In the genomic region with DNA sequence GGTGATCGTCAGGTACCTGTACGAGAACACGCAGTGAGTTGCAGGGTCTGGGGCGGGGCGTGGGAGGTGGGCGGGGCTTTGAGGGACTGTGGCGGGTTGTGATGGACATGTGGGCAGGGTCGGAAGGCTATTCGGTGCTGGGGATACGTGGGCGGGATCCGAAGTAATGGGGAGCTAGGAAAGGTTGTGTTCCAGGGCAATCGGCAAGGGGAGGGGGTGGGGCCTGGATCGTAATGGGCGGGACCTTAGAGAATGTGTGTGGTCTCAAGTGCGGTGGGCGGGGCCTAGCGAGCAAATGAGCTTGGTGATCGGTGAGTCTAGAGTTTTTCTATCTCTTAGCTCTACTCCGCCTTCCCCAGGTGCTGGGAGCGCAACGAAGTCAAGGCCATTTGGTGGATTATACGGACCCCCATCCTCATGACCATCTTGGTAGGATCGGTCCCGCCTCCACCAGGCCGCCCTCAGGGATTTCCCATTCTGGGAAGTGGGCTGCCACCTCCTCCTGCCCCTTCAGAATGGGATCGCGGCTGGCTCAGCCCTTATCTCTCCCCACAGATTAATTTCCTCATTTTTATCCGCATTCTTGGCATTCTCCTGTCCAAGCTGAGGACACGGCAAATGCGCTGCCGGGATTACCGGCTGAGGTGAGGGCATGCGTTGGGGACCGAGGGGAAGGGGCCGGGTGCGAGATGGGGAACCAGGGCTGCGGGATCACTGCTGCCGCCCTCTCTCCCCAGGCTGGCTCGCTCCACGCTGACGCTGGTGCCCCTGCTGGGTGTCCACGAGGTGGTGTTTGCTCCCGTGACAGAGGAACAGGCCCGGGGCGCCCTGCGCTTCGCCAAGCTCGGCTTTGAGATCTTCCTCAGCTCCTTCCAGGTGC, we compare ENCODE assay signal across 2 cellular contexts.
TF ChIP-seq lines count a peak whose summit lies in the region.

No MANE protein-coding gene starts in this region.

TF ChIP-seq in A549, 52 proteins besides CTCF, POLR2A, EP300 and RAD21:
- no peak for TF ChIP-seq HOXA7 (CRISPR knock-in tag; IDR thresholded peaks at IDR 0.05)
- TF ChIP-seq SREBF2 (IDR thresholded peaks at IDR 0.05) = no peak
- no peak for TF ChIP-seq POLR2AphosphoS2 (conservative IDR thresholded peaks at IDR 0.05; ENCODE audit: low read length)
- no peak for TF ChIP-seq FOSL2 (IDR thresholded peaks at IDR 0.05)
- no peak for TF ChIP-seq FOSL2 (CRISPR knock-in tag; IDR thresholded peaks at IDR 0.05)
- TF ChIP-seq, protein P1, sequence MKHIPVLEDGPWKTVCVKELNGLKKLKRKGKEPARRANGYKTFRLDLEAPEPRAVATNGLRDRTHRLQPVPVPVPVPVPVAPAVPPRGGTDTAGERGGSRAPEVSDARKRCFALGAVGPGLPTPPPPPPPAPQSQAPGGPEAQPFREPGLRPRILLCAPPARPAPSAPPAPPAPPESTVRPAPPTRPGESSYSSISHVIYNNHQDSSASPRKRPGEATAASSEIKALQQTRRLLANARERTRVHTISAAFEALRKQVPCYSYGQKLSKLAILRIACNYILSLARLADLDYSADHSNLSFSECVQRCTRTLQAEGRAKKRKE (CRISPR knock-in tag; IDR thresholded peaks at IDR 0.05; ENCODE audit: low read depth) = no peak
- TF ChIP-seq CEBPB (IDR thresholded peaks at IDR 0.05) = no peak
- TF ChIP-seq, protein P2, sequence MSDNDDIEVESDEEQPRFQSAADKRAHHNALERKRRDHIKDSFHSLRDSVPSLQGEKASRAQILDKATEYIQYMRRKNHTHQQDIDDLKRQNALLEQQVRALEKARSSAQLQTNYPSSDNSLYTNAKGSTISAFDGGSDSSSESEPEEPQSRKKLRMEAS (IDR thresholded peaks at IDR 0.05) = peak; percentile 37; the same call in 1 of the 2 replicates
- TF ChIP-seq HDAC2 (IDR thresholded peaks at IDR 0.05) = no peak
- TF ChIP-seq, protein P3, sequence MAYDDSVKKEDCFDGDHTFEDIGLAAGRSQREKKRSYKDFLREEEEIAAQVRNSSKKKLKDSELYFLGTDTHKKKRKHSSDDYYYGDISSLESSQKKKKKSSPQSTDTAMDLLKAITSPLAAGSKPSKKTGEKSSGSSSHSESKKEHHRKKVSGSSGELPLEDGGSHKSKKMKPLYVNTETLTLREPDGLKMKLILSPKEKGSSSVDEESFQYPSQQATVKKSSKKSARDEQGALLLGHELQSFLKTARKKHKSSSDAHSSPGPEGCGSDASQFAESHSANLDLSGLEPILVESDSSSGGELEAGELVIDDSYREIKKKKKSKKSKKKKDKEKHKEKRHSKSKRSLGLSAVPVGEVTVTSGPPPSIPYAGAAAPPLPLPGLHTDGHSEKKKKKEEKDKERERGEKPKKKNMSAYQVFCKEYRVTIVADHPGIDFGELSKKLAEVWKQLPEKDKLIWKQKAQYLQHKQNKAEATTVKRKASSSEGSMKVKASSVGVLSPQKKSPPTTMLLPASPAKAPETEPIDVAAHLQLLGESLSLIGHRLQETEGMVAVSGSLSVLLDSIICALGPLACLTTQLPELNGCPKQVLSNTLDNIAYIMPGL (CRISPR knock-in tag; IDR thresholded peaks at IDR 0.05; ENCODE audit: borderline replicate concordance) = no peak
- peak; percentile 99 for TF ChIP-seq ZFP36 (IDR thresholded peaks at IDR 0.05; ENCODE audit: borderline replicate concordance, partially characterized antibody)

TF ChIP-seq in H1, 55 proteins besides CTCF, POLR2A, EP300 and RAD21:
- TF ChIP-seq JUND (IDR thresholded peaks at IDR 0.05; ENCODE audit: low read length) (0 out of 2 replicates have a peak, but pooled peaks have one; percentile 18), BCL11A (IDR thresholded peaks at IDR 0.05; ENCODE audit: low read depth in 2 of 2, low read length in 2 of 2) (no peak), EGR1 (IDR thresholded peaks at IDR 0.05; ENCODE audit: borderline replicate concordance, low read depth, low read length) (peak; percentile 92; the same call in 1 of the 2 replicates), RNF2 (IDR thresholded peaks at IDR 0.05; ENCODE audit: borderline replicate concordance, low read depth, low read length, missing control alignments, poor library complexity, severe bottlenecking) (no peak), TBP (IDR thresholded peaks at IDR 0.05; ENCODE audit: low read depth, low read length) (peak; percentile 37; the same call in 1 of the 2 replicates), TCF12 (IDR thresholded peaks at IDR 0.05; ENCODE audit: low read depth, low read length) (0 out of 2 replicates have a peak, but pooled peaks have one; percentile 50), POU5F1 (IDR thresholded peaks at IDR 0.05; ENCODE audit: low read depth, low read length) (no peak), TEAD4 (IDR thresholded peaks at IDR 0.05; ENCODE audit: low read depth, low read length) (peak; percentile 63), ZNF274 (IDR thresholded peaks at IDR 0.05; ENCODE audit: borderline replicate concordance, extremely low read depth, low read length) (no peak), TAF1 (IDR thresholded peaks at IDR 0.05; ENCODE audit: low read depth, low read length) (no peak), SIN3A (conservative IDR thresholded peaks at IDR 0.05 in 1 of 2, IDR thresholded peaks at IDR 0.05 in 1 of 2; ENCODE audit: low read depth in 1 of 2, low read length in 2 of 2) (peak in 1 of 2 experiments; percentile 63; a peak in 2 of 4 replicates), CHD1 (IDR thresholded peaks at IDR 0.05; ENCODE audit: low read depth, low read length) (0 out of 2 replicates have a peak, but pooled peaks have one; percentile 45), SP1 (IDR thresholded peaks at IDR 0.05; ENCODE audit: low read depth, low read length) (peak; percentile 80), MAFK (IDR thresholded peaks at IDR 0.05; ENCODE audit: low read depth, low read length) (no peak), KDM4A (IDR thresholded peaks at IDR 0.05; ENCODE audit: low read depth, low read length, severe bottlenecking) (peak; percentile 33), JUN (IDR thresholded peaks at IDR 0.05; ENCODE audit: low read depth, low read length) (no peak)
- TF ChIP-seq, protein P2 (IDR thresholded peaks at IDR 0.05) = 0 out of 2 replicates have a peak, but pooled peaks have one; percentile 7
- TF ChIP-seq, protein P4, sequence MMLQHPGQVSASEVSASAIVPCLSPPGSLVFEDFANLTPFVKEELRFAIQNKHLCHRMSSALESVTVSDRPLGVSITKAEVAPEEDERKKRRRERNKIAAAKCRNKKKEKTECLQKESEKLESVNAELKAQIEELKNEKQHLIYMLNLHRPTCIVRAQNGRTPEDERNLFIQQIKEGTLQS (IDR thresholded peaks at IDR 0.05; ENCODE audit: insufficient read depth, low read depth, low read length) = no peak
